Comparison of ENCODE assay signal across 19 cellular contexts in genomic region chr4:125187221-125187620, GRCh38.
DNase-seq lines count a peak whose midpoint lies in the region; ATAC-seq and TF ChIP-seq lines count a peak whose summit lies in the region.
"Had no signal": no experiment of that assay in that cellular context is flagged by ENCODE, and none has a peak within 500 bp of the region (broad histone marks: within the 10 kb centered on the region; RNA-seq: fewer than 3 reads in every experiment).

No MANE protein-coding gene starts in this region.

- H2AFZ ChIP-seq in mammary epithelial cell (ENCODE audit: low read depth, low read length) = no peak overlapping the region

- ATAC-seq in GM19452 (IDR thresholded peaks at IDR 0.05; ENCODE audit: unreplicated experiment) (no peak), HG02970 (IDR thresholded peaks at IDR 0.05; ENCODE audit: low FRiP score, unreplicated experiment) (no peak)
- ATAC-seq: activated CD8-positive, alpha-beta memory T cell treated with anti-CD3 and anti-CD28 coated beads, Interleukin-2, amount 10 ng/mL, durations not matched to agents 7 days and 5 days; natural killer cell treated with Interleukin-12 subunit alpha and Interleukin-12 subunit beta and Interleukin-15 and Interleukin-18, amount 100 ng/mL, for 72 hours had no signal

- no peaks in the 10 kb centered on the region for H3K27me3 ChIP-seq in mammary epithelial cell (ENCODE audit: insufficient read depth, low read length)
- H3K27me3 ChIP-seq: right atrium auricular region, transverse colon had no signal

- intact Hi-C loops in mammary epithelial cell (cut with micrococcal nuclease) = loop anchor here (5.0 kb wide), 1 partner anchor 475 kb away; the partner anchor contains the start of gene ANKRD50

- H3K9ac ChIP-seq in mammary epithelial cell (ENCODE audit: insufficient read depth, low read length) = no peak overlapping the region

- H3K27ac ChIP-seq in mammary epithelial cell (ENCODE audit: insufficient read depth, low read depth, low read length) = peak overlapping the region; percentile 72
- H3K27ac ChIP-seq: right atrium auricular region, transverse colon, WERI-Rb-1 had no signal

- no TSS peak for BruUV-seq in mammary epithelial cell (replicated peaks; lab: Mats Ljungman, UMichigan)

- CTCF ChIA-PET in mammary epithelial cell (lab: Charles Lee; ENCODE audit: low non-redundant PET) = no interaction called here

- no peaks in the 10 kb centered on the region for H3K36me3 ChIP-seq in mammary epithelial cell (ENCODE audit: insufficient read depth, low read length)
- H3K36me3 ChIP-seq: right atrium auricular region, transverse colon, WERI-Rb-1 had no signal

- H3K9me3 ChIP-seq in mammary epithelial cell (replicated peaks; ENCODE audit: insufficient read depth, low read length) = peaks cover 5% of the 10 kb centered on the region
- H3K9me3 ChIP-seq: right atrium auricular region, transverse colon had no signal

- H3K4me3 ChIP-seq in mammary epithelial cell (replicated peaks in 1 of 3; ENCODE audit: insufficient read depth in 1 of 3, low read depth in 2 of 3, low read length in 3 of 3) = no peak overlapping the region
- H3K4me3 ChIP-seq: lung, right atrium auricular region, transverse colon had no signal

- in situ Hi-C loops in mammary epithelial cell (cut with MboI; ENCODE audit: low sequenced_read_pairs in 2 of 2) = no loop called here

- dilution Hi-C loops in mammary epithelial cell (cut with HindIII; ENCODE audit: low sequenced_read_pairs) = no loop called here

- no peaks in the 10 kb centered on the region for H4K20me1 ChIP-seq in mammary epithelial cell (ENCODE audit: insufficient read depth, low read length)

- TF ChIP-seq CTCF in mammary epithelial cell (conservative IDR thresholded peaks at IDR 0.05 in 1 of 2, IDR thresholded peaks at IDR 0.05 in 1 of 2; ENCODE audit: extremely low read depth in 1 of 2, insufficient read depth in 1 of 2, low read depth in 1 of 2, low read length in 2 of 2) = no peak

- H3K79me2 ChIP-seq in mammary epithelial cell (ENCODE audit: insufficient read depth, low read length) = no peaks in the 10 kb centered on the region

- H3K4me1 ChIP-seq in mammary epithelial cell (ENCODE audit: insufficient read depth, low read length) = peaks cover 21% of the 10 kb centered on the region
- H3K4me1 ChIP-seq: right atrium auricular region, transverse colon had no signal

- DNase-seq in A172 (ENCODE audit: low spot score) (peak; percentile 63), HCEC 1CT (peak; percentile 63), mammary epithelial cell (peak; percentile 88), glomerular visceral epithelial cell (ENCODE audit: extremely low spot score) (peak; percentile 3), NCI-H1417 treated with DMSO at 0.1 percent for 48 hours (lab: John Stamatoyannopoulos, UW) (no peak), NCI-H774 (lab: John Stamatoyannopoulos, UW) (no peak)
- DNase-seq: 8988T; activated CD8-positive, alpha-beta memory T cell treated with anti-CD3 and anti-CD28 coated beads, Interleukin-2, amount 10 ng/mL, durations not matched to agents 7 days and 5 days; activated naive CD4-positive, alpha-beta T cell treated with anti-CD3 and anti-CD28 coated beads, Interleukin-2, amount 10 ng/mL, durations not matched to agents 7 days and 5 days; NCI-H146; OCI-M1; stimulated activated CD4-positive, alpha-beta T cell treated with anti-CD3 and anti-CD28 coated beads, Interleukin-4, amount 100 ng/mL, for 1 hour; transverse colon; WERI-Rb-1 had no signal

- peak overlapping the region; percentile 68 for H3K4me2 ChIP-seq in mammary epithelial cell (ENCODE audit: insufficient read depth, low read depth, low read length)

Comparison
In these comparisons a context has a peak if more than half of its experiments do, and no peak if none do; other contexts are left out.
1. DNase-seq: peak in A172 (single experiment), HCEC 1CT (single experiment), mammary epithelial cell (single experiment) and glomerular visceral epithelial cell (single experiment); none in NCI-H1417 treated with DMSO at 0.1 percent for 48 hours (single experiment) and NCI-H774 (single experiment).